Comparison of ENCODE assay signal across 10 cellular contexts in the genomic region with DNA sequence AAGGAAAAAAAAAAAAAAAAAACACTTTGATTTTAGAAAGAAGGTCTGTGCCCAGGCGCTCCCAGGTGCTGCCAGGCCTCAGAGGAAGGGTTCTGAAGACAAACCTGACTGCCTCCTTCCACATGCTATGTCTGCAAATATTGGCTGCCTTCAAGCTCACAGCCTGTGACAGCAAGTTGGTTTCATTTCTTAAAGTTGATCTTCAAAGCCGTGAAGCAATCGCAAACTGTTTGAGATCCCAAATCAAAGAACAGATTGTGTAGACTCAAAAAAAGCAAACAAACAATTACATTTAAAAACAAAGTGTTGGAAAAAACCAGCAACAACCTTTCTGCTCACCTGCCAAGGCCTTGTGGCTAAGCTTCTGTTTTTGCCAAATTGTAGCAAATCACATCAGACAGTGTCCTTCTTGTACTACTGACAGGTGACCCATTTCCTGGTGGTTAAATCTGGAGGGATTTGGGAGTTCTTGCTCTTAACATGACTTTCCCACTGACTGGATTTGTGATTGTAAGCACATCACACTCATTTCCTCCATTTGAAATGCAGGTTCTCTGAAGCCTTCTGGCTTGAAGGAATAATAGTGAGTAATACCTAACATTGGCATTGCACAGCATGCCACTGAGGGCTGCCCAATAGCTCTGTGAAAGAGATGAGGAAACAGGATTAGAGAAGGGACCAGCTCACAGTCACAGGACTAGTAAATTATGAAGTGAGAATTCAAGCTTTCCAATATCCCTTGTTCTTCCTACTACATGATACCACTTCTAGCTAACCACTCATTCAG.
DNase-seq lines count a peak whose midpoint lies in the region; ATAC-seq, FAIRE-seq and TF ChIP-seq lines count a peak whose summit lies in the region.
"Had no signal": no experiment of that assay in that cellular context is flagged by ENCODE, and none has a peak within 500 bp of the region (broad histone marks: within the 10 kb centered on the region; RNA-seq: fewer than 3 reads in every experiment).

No MANE protein-coding gene starts in this region.

- no TSS peak for BruUV-seq in endothelial cell of umbilical vein (replicated peaks; lab: Mats Ljungman, UMichigan)

- DNase-seq in DND-41 (no peak), NCI-H2196 treated with DMSO at 0.1 percent for 48 hours (lab: John Stamatoyannopoulos, UW; ENCODE audit: unreplicated experiment) (peak; percentile 65), endothelial cell of umbilical vein (ENCODE audit: low read depth, low spot score) (peak; percentile 46), osteoblast (ENCODE audit: insufficient read length, low spot score, missing footprints) (peak; percentile 66), NOMO-1 (lab: John Stamatoyannopoulos, UW; ENCODE audit: unreplicated experiment in 2 of 2) (no peak), SJCRH30 (no peak), Right ventricle myocardium inferior (ENCODE audit: missing footprints) (no peak)
- DNase-seq: midbrain, sigmoid colon had no signal

- H3K4me2 ChIP-seq in DND-41 (ENCODE audit: insufficient read depth, low read length) (no peak overlapping the region), endothelial cell of umbilical vein (ENCODE audit: insufficient read depth, low read length) (no peak overlapping the region), osteoblast (ENCODE audit: insufficient read depth, low read length) (no peak overlapping the region)

- H3K9ac ChIP-seq in DND-41 (ENCODE audit: low read depth, low read length) (no peak overlapping the region), endothelial cell of umbilical vein (replicated peaks; ENCODE audit: extremely low read depth, insufficient read depth, low read length) (no peak overlapping the region)

- H3K4me1 ChIP-seq in DND-41 (ENCODE audit: insufficient read depth, low read length) = no peaks in the 10 kb centered on the region
- peaks cover 13% of the 10 kb centered on the region for H3K4me1 ChIP-seq in endothelial cell of umbilical vein (ENCODE audit: control insufficient read depth, extremely low read depth, insufficient read depth, low read length)
- H3K4me1 ChIP-seq in osteoblast (ENCODE audit: insufficient read depth, low read length) = peaks cover 7% of the 10 kb centered on the region
- no peaks in the 10 kb centered on the region for H3K4me1 ChIP-seq in SJCRH30

- H3K27me3 ChIP-seq in DND-41 (ENCODE audit: insufficient read depth, low read length, poor library complexity) (no peaks in the 10 kb centered on the region), endothelial cell of umbilical vein (ENCODE audit: control insufficient read depth in 2 of 2, insufficient read depth in 2 of 2, low read length in 2 of 2) (no peaks in the 10 kb centered on the region), osteoblast (ENCODE audit: insufficient read depth, low read length) (no peaks in the 10 kb centered on the region), SJCRH30 (no peaks in the 10 kb centered on the region)
- H3K27me3 ChIP-seq: sigmoid colon had no signal

- H3K79me2 ChIP-seq in DND-41 (ENCODE audit: insufficient read depth, low read length) = no peaks in the 10 kb centered on the region
- no peaks in the 10 kb centered on the region for H3K79me2 ChIP-seq in endothelial cell of umbilical vein (ENCODE audit: control insufficient read depth, insufficient read depth, low read length)
- peaks cover 37% of the 10 kb centered on the region for H3K79me2 ChIP-seq in osteoblast (ENCODE audit: insufficient read depth, low read length)

- POLR2A ChIA-PET in endothelial cell of umbilical vein (lab: Charles Lee) = no interaction called here

- H3K9me1 ChIP-seq in endothelial cell of umbilical vein (replicated peaks; ENCODE audit: control insufficient read depth, extremely low read depth, insufficient read depth, low read length) = no peaks in the 10 kb centered on the region

- H3K27ac ChIP-seq in DND-41 (ENCODE audit: low read length) (no peak overlapping the region), endothelial cell of umbilical vein (ENCODE audit: insufficient read depth, low read depth, low read length) (no peak overlapping the region), osteoblast (ENCODE audit: low read depth, low read length) (peak overlapping the region; percentile 29), SJCRH30 (no peak overlapping the region)
- H3K27ac ChIP-seq: sigmoid colon had no signal

- dilution Hi-C loops in endothelial cell of umbilical vein (cut with MboI; ENCODE audit: extremely low pct_ligation_motif_present, low sequenced_read_pairs) = loop anchor here (25.0 kb wide), 1 partner anchor 919 kb away; a partner anchor contains a TSS

- FAIRE-seq in endothelial cell of umbilical vein (lab: Jason Lieb, UNC) = peak; percentile 37

- no peak for TF ChIP-seq CTCF in DND-41 (IDR thresholded peaks at IDR 0.05; ENCODE audit: borderline replicate concordance, extremely low read depth, low read length, poor library complexity, severe bottlenecking)
- no peak for TF ChIP-seq CTCF in endothelial cell of umbilical vein (IDR thresholded peaks at IDR 0.05; ENCODE audit: extremely low read depth in 1 of 2, insufficient read depth in 1 of 2, low read depth in 1 of 2, low read length in 2 of 2)
- TF ChIP-seq CTCF in osteoblast (IDR thresholded peaks at IDR 0.05; ENCODE audit: extremely low read depth, low read depth, low read length) = no peak

- no peak for TF ChIP-seq POLR2A in endothelial cell of umbilical vein (IDR thresholded peaks at IDR 0.05; ENCODE audit: low read depth, low read length)

- ATAC-seq in DND-41 (ENCODE audit: insufficient read depth, low read depth) (peak; percentile 48; the same call in 1 of the 3 replicates), Right ventricle myocardium inferior (no peak), GM21367 (IDR thresholded peaks at IDR 0.05; ENCODE audit: unreplicated experiment) (no peak)

- CTCF ChIA-PET in endothelial cell of umbilical vein (lab: Charles Lee) = interaction anchor here (0.6 to 1.0 kb wide), 3 partner anchors 14 to 363 kb away, joined by 3 read pairs; no protein-coding TSS in a partner anchor

- H3K9me3 ChIP-seq in DND-41 (ENCODE audit: insufficient read depth, low read length, severe bottlenecking) (no peaks in the 10 kb centered on the region), endothelial cell of umbilical vein (replicated peaks; ENCODE audit: control insufficient read depth, insufficient read depth, low read length) (no peaks in the 10 kb centered on the region), osteoblast (ENCODE audit: low read depth, low read length) (no peaks in the 10 kb centered on the region), SJCRH30 (replicated peaks) (no peaks in the 10 kb centered on the region)
- H3K9me3 ChIP-seq: sigmoid colon had no signal

- H2AFZ ChIP-seq in DND-41 (ENCODE audit: low read depth, low read length) (no peak overlapping the region), endothelial cell of umbilical vein (ENCODE audit: low read depth, low read length) (no peak overlapping the region), osteoblast (ENCODE audit: low read length) (no peak overlapping the region)

- no peak overlapping the region for H3K4me3 ChIP-seq in DND-41 (ENCODE audit: low read depth in 1 of 2, low read length in 2 of 2)
- no peak overlapping the region for H3K4me3 ChIP-seq in endothelial cell of umbilical vein (replicated peaks in 1 of 3; ENCODE audit: insufficient read depth in 1 of 3, low read depth in 1 of 3, low read length in 3 of 3)
- no peak overlapping the region for H3K4me3 ChIP-seq in osteoblast (ENCODE audit: insufficient read depth, low read length)
- no peak overlapping the region for H3K4me3 ChIP-seq in SJCRH30
- H3K4me3 ChIP-seq: sigmoid colon had no signal

- intact Hi-C loops in endothelial cell of umbilical vein (cut with micrococcal nuclease) = loop anchor here (2.0 kb wide), 1 partner anchor 14 kb away; no protein-coding TSS in a partner anchor
- intact Hi-C loops in Right ventricle myocardium inferior (cut with DNase I) = no loop called here

- H4K20me1 ChIP-seq in DND-41 (ENCODE audit: insufficient read depth, low read length) = no peaks in the 10 kb centered on the region
- no peaks in the 10 kb centered on the region for H4K20me1 ChIP-seq in endothelial cell of umbilical vein (replicated peaks; ENCODE audit: control insufficient read depth, extremely low read depth, insufficient read depth, low read length)
- H4K20me1 ChIP-seq in osteoblast (ENCODE audit: insufficient read depth, low read length) = peaks cover 2% of the 10 kb centered on the region

- no peaks in the 10 kb centered on the region for H3K36me3 ChIP-seq in DND-41 (ENCODE audit: insufficient read depth, low read length)
- no peaks in the 10 kb centered on the region for H3K36me3 ChIP-seq in endothelial cell of umbilical vein (ENCODE audit: control insufficient read depth in 2 of 2, extremely low read depth in 1 of 2, insufficient read depth in 2 of 2, low read length in 2 of 2)
- H3K36me3 ChIP-seq in osteoblast (ENCODE audit: insufficient read depth, low read length) = no peaks in the 10 kb centered on the region
- H3K36me3 ChIP-seq in SJCRH30 = no peaks in the 10 kb centered on the region
- H3K36me3 ChIP-seq: sigmoid colon had no signal

TF ChIP-seq in endothelial cell of umbilical vein, 7 proteins besides CTCF, POLR2A, EP300 and RAD21:
- TF ChIP-seq FOS (IDR thresholded peaks at IDR 0.05; ENCODE audit: borderline replicate concordance, insufficient read depth, low read length) = peak; percentile 48
- no peak for TF ChIP-seq EZH2 (IDR thresholded peaks at IDR 0.05; ENCODE audit: borderline replicate concordance, low read depth, low read length, severe bottlenecking)

Comparison
In these comparisons a context has a peak if more than half of its experiments do, and no peak if none do; other contexts are left out.
1. DNase-seq: peak in NCI-H2196 treated with DMSO at 0.1 percent for 48 hours (single experiment), endothelial cell of umbilical vein (single experiment) and osteoblast (single experiment); none in DND-41 (single experiment), NOMO-1 (0 of 2), SJCRH30 (0 of 2) and Right ventricle myocardium inferior (single experiment).